1 cellular context compared by ENCODE assay signal in the genomic region with DNA sequence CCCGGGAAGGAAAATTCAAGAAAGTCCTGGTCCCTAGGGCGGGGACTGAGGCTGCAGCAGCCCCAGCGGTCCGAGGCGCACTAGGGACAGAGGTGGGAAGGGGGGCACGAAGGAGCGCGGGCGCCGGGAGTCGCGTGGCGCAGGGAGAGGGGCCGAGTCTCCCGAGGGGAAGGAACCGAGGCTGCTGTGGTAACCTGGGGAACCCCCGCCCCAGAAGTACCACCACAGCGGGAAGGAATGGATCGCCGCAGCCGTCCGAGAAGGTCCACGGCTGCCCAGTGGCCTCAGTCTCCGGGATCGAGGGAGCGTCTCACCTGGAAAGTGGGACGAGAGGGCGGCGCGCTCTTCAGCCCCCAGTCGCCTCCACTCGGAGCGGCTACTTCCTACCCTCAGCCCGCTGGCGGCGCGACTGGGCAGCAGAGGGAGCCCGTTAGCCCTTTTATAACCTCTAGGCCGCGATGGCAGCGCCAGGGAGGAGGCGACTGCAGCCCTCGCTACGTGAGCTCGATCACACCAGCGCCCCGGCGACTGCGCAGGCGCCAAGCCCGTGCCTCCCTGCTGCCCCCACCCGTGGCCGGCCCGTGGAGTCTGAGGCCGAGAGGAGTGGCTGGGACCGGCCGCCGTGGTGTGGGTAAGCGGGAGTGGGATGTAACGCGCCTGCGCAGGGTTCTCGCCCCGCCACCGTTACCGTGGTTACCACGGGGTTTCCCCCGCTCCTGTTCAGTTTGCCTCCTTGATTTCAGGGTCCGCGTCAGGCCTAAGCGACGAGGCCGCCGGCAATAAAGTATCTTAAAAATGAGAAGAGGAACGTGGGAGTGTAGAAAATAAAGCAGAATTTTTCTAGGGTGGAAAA.
TF ChIP-seq lines count a peak whose summit lies in the region.

A gene (minus strand): TSS at position 415 of the 853 bp plus-strand sequence. CDS start 21,983 bp downstream, outside the sequence.

TF ChIP-seq in SK-N-SH treated with all-trans-retinoic acid at 6 μM for 48 hours, 23 proteins besides CTCF, POLR2A, EP300 and RAD21 (continued from another document):
- TF ChIP-seq ZNF565 (CRISPR knock-in tag; conservative IDR thresholded peaks at IDR 0.05; ENCODE audit: low read depth) (no peak), TOX (CRISPR knock-in tag; IDR thresholded peaks at IDR 0.05; ENCODE audit: borderline replicate concordance) (no peak), ESRRG (CRISPR knock-in tag; IDR thresholded peaks at IDR 0.05) (no peak), GLIS3 (CRISPR knock-in tag; IDR thresholded peaks at IDR 0.05) (peak; percentile 88), SNAI2 (CRISPR knock-in tag; IDR thresholded peaks at IDR 0.05) (no peak), ZC3H10 (CRISPR knock-in tag; IDR thresholded peaks at IDR 0.05) (no peak), ZFP3 (CRISPR knock-in tag; IDR thresholded peaks at IDR 0.05) (0 out of 2 replicates have a peak, but pooled peaks have one; percentile 25), PPARA (CRISPR knock-in tag; IDR thresholded peaks at IDR 0.05; ENCODE audit: borderline replicate concordance) (no peak), ISL1 (CRISPR knock-in tag; IDR thresholded peaks at IDR 0.05) (no peak), ZNF8 (CRISPR knock-in tag; IDR thresholded peaks at IDR 0.05) (no peak), RARB (CRISPR knock-in tag; IDR thresholded peaks at IDR 0.05) (no peak), BACH2 (CRISPR knock-in tag; IDR thresholded peaks at IDR 0.05; ENCODE audit: borderline replicate concordance) (no peak)
- TF ChIP-seq, protein P1, sequence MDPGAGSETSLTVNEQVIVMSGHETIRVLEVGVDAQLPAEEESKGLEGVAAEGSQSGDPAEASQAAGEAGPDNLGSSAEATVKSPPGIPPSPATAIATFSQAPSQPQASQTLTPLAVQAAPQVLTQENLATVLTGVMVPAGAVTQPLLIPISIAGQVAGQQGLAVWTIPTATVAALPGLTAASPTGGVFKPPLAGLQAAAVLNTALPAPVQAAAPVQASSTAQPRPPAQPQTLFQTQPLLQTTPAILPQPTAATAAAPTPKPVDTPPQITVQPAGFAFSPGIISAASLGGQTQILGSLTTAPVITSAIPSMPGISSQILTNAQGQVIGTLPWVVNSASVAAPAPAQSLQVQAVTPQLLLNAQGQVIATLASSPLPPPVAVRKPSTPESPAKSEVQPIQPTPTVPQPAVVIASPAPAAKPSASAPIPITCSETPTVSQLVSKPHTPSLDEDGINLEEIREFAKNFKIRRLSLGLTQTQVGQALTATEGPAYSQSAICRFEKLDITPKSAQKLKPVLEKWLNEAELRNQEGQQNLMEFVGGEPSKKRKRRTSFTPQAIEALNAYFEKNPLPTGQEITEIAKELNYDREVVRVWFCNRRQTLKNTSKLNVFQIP (CRISPR knock-in tag; IDR thresholded peaks at IDR 0.05; ENCODE audit: borderline replicate concordance, low read depth), result peak; percentile 55; the same call in 1 of the 2 replicates
TF ChIP-seq in SK-N-SH treated with all-trans-retinoic acid at 6 μM for 48 hours: peak in this region for 6.
